In the genomic region with DNA sequence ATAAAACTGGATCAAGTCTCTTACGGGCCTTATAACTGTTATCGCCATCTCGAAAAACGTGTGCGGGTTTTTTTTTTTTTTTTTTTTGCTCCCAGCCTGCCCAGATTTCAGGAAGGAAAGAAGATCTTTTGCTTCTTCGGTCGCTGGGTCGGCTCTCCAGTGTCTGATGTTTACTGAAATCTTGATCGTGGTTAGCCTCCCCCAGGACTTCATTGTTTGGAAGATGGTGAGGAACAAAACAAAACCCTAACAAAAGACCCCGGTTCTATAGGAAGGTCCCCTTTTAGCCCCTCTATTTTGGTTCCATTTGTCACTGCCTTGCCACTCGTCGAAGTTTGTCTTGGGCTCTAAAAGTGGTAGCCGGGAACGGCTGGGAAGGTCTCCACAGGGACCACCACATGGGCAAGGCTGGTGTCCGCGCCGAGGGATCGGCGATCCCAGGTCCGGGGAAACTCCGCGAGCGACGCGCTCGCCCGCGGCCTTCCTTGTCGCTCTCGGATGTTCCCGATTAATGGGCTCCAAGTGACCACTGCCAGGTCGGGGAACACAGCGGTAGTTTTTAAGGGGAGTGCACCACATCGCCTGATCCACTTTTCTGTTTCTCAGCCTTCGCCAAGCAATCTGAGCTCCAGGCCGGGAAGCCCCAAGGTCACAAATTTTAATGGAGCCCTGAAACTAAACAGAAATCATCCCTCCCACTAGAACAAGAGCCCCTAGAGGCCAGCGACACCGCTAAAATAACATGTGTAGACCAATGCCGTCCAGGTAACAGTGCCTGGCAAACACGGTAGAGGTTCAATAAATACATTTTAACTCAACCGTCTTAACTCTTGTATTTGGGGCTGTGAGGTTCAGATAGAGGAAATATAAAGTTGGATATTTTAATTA, we compare ENCODE assay signal across 8 cellular contexts. TPM values are rescaled to one million over a fixed set of nuclear protein-coding genes. Genes with fewer than 3 reads are reported as not detected.
A peak's percentile ranks its signal among the peaks of the same experiment; 100 is the strongest.
DNase-seq lines count a peak whose midpoint lies in the region; ATAC-seq and TF ChIP-seq lines count a peak whose summit lies in the region.

No MANE protein-coding gene starts in this region.

- H3K27me3 ChIP-seq in body of pancreas (no peaks in the 10 kb centered on the region), sigmoid colon (no peaks in the 10 kb centered on the region)

- H3K4me1 ChIP-seq in body of pancreas, result peaks cover 7% of the 10 kb centered on the region
- H3K4me1 ChIP-seq in sigmoid colon, result peaks cover 0 to 16% (median 7%) of the 10 kb centered on the region in 4 donors

- DNase-seq in ELF-1 (ENCODE audit: low read depth, low spot score) (peak; percentile 84), H4 (ENCODE audit: low spot score) (peak; percentile 63), NCI-H1105 (lab: John Stamatoyannopoulos, UW) (peak; percentile 64), T-helper 22 cell (ENCODE audit: low read depth) (peak; percentile 26), body of pancreas (peak; percentile 61 to 77 (median 66)), sigmoid colon (peak; percentile 81)

- no peak for TF ChIP-seq EP300 in sigmoid colon (IDR thresholded peaks at IDR 0.05)

- peak overlapping the region; percentile 88 to 98 (median 95) for H3K27ac ChIP-seq in body of pancreas
- peak overlapping the region; percentile 96 to 99 (median 97) for H3K27ac ChIP-seq in sigmoid colon

- H3K9me3 ChIP-seq in body of pancreas (no peaks in the 10 kb centered on the region), iPS-18c (ENCODE audit: control insufficient read depth, insufficient read depth, low read length) (no peaks in the 10 kb centered on the region), sigmoid colon (no peaks in the 10 kb centered on the region)

- TF ChIP-seq POLR2A in body of pancreas (IDR thresholded peaks at IDR 0.05), result peak in 2 of 3 donors; percentile 10 to 22
- no peak for TF ChIP-seq POLR2A in sigmoid colon (IDR thresholded peaks at IDR 0.05)

- H3K36me3 ChIP-seq in body of pancreas (replicated peaks in 1 of 2; ENCODE audit: insufficient read depth in 1 of 2, low read depth in 2 of 2), result peaks cover 0 to 7% of the 10 kb centered on the region in 2 donors
- H3K36me3 ChIP-seq in sigmoid colon, result peaks cover 0 to 15% (median 0%) of the 10 kb centered on the region in 4 donors

- peak in 4 of 7 experiments; percentile 34 to 52 (median 44) for TF ChIP-seq CTCF in body of pancreas (IDR thresholded peaks at IDR 0.05)
- peak in 3 of 4 experiments; percentile 7 to 53 (median 30) for TF ChIP-seq CTCF in sigmoid colon (IDR thresholded peaks at IDR 0.05)

- ATAC-seq in body of pancreas (peak; percentile 52), HG03469 (IDR thresholded peaks at IDR 0.05; ENCODE audit: unreplicated experiment) (no peak)

- intact Hi-C loops in body of pancreas (cut with DNase I) (no loop called here), sigmoid colon (cut with DNase I) (loop anchor here (1.0 to 10.0 kb wide), 5 partner anchors 27 to 1762 kb away; partner anchors contain the start of gene TRIM27)

- H3K4me3 ChIP-seq in body of pancreas (peak overlapping the region; percentile 28 to 67), iPS-18c (ENCODE audit: insufficient read depth, low read depth, low read length) (peak overlapping the region; percentile 81), sigmoid colon (peak overlapping the region; percentile 58 to 76 (median 70))

- 0% methylated on average over 18 to 41 of the region's 41 CpGs for WGBS in body of pancreas, 2 donors
- 0% methylated on average over 41 of the region's 41 CpGs for WGBS in sigmoid colon, 2 donors

RNA-seq across cellular contexts. Expression of gene TRIM27, which starts 27.0 kb away (rescaled TPM):
- 66.8 and 72.7 TPM in 2 replicates for total RNA-seq in H4 (2014; rRNA removed; shearing (Covaris generic))
- total RNA-seq in body of pancreas, result 10 to 100 TPM; 56.3 to 69.2 TPM
- 10 to 100 TPM; 31.9 to 40.0 (median 36.1) TPM for total RNA-seq in sigmoid colon
- polyA plus RNA-seq in sigmoid colon, result 10 to 100 TPM; 19.2 to 38.7 (median 27.6) TPM

Comparison
In these comparisons a context has a peak if more than half of its experiments do, and no peak if none do; other contexts are left out.
1. DNase-seq: peak in every context shown above with its lines; median percentile 84 in ELF-1; 81 in sigmoid colon; 66 in body of pancreas; 64 in NCI-H1105; 63 in H4; 26 in T-helper 22 cell.
2. POLR2A ChIP-seq: peak in body of pancreas (2 of 3); none in sigmoid colon (0 of 2).
3. Peak in every context shown above with its lines, with median percentiles within 50 percentile points of each other: H3K4me3 ChIP-seq.